ENCODE assay signal across 19 cellular contexts in genomic region chr19:1451916-1452801, GRCh38. TPM values are rescaled to one million over a fixed set of nuclear protein-coding genes. Genes with fewer than 3 reads are reported as not detected.
A peak's percentile ranks its signal among the peaks of the same experiment; 100 is the strongest.
DNase-seq lines count a peak whose midpoint lies in the region; ATAC-seq and TF ChIP-seq lines count a peak whose summit lies in the region.
"Had no signal": no experiment of that assay in that cellular context is flagged by ENCODE, and none has a peak within 500 bp of the region (broad histone marks: within the 10 kb centered on the region; RNA-seq: fewer than 3 reads in every experiment).

No MANE protein-coding gene starts in this region.

- H3K36me3 Mint-ChIP-seq in WTC11 = no peaks in the 10 kb centered on the region
- H3K36me3 Mint-ChIP-seq in activated naive CD4-positive, alpha-beta T cell treated with anti-CD3 and anti-CD28 coated beads for 36 hours (ENCODE audit: low read depth) = no peaks in the 10 kb centered on the region
- H3K36me3 Mint-ChIP-seq: activated CD8-positive, alpha-beta memory T cell treated with anti-CD3 and anti-CD28 coated beads, Interleukin-2, amount 10 ng/mL, durations not matched to agents 7 days and 5 days; CD8-positive, alpha-beta memory T cell had no signal

- no peak overlapping the region for H3K27ac Mint-ChIP-seq in WTC11
- no peak overlapping the region for H3K27ac Mint-ChIP-seq in activated naive CD4-positive, alpha-beta T cell treated with anti-CD3 and anti-CD28 coated beads for 36 hours
- H3K27ac Mint-ChIP-seq: activated CD8-positive, alpha-beta memory T cell treated with anti-CD3 and anti-CD28 coated beads, Interleukin-2, amount 10 ng/mL, durations not matched to agents 7 days and 5 days had no signal

- DNase-seq in WTC11 (ENCODE audit: low spot score) (peak; percentile 61), head of caudate nucleus (peak; percentile 63 to 94 (median 82)), nucleus accumbens (lab: John Stamatoyannopoulos, UW) (peak in 53 of 56 donors; percentile 19 to 86 (median 72)), NOMO-1 treated with dmso at 0.1 percent for 144 hours (lab: John Stamatoyannopoulos, UW; ENCODE audit: unreplicated experiment) (no peak)
- no peak for DNase-seq in activated naive CD4-positive, alpha-beta T cell treated with Interleukin-2 at 50 U/mL for 16 hours
- DNase-seq in activated naive CD4-positive, alpha-beta T cell treated with anti-CD3 and anti-CD28 coated beads for 36 hours = no peak
- no peak for DNase-seq in activated T-cell treated with anti-CD3 and anti-CD28 coated beads, Interleukin-2, amount 50 U/mL, for 48 hours
- DNase-seq: activated CD4-positive, alpha-beta T cell treated with anti-CD3 and anti-CD28 coated beads for 1 hour; activated CD8-positive, alpha-beta memory T cell treated with anti-CD3 and anti-CD28 coated beads, Interleukin-2, amount 10 ng/mL, durations not matched to agents 7 days and 5 days; adrenal gland; CD8-positive, alpha-beta memory T cell; kidney glomerular epithelial cell; NCI-H2081 treated with DMSO at 0.1 percent for 48 hours; NCI-H526; stimulated activated CD4-positive, alpha-beta T cell treated with anti-CD3 and anti-CD28 coated beads, Interleukin-4, amount 100 ng/mL, for 1 hour had no signal

- H3K4me3 Mint-ChIP-seq in WTC11 = no peak overlapping the region
- H3K4me3 Mint-ChIP-seq in activated naive CD4-positive, alpha-beta T cell treated with anti-CD3 and anti-CD28 coated beads for 36 hours = no peak overlapping the region
- H3K4me3 Mint-ChIP-seq: activated CD8-positive, alpha-beta memory T cell treated with anti-CD3 and anti-CD28 coated beads, Interleukin-2, amount 10 ng/mL, durations not matched to agents 7 days and 5 days; CD8-positive, alpha-beta memory T cell had no signal

- POLR2A ChIA-PET in HEK293 (lab: Yijun Ruan, JAX) (interaction anchor here (2.1 kb wide), 1 partner anchor 10 kb away, joined by 10 read pairs; no protein-coding TSS in a partner anchor), WTC11 (lab: Charles Lee) (interaction anchor here (0.7 to 1.3 kb wide), 4 partner anchors 8 to 36 kb away, joined by 3 to 8 read pairs (median 4); no protein-coding TSS in a partner anchor)

- H3K36me3 ChIP-seq in HEK293 (ENCODE audit: control insufficient read depth in 2 of 2, insufficient read depth in 1 of 2, low read length in 2 of 2) = no peaks in the 10 kb centered on the region
- H3K36me3 ChIP-seq: adrenal gland had no signal

- H3K4me1 Mint-ChIP-seq in WTC11 = peaks cover 5% of the 10 kb centered on the region; the same call in 1 of the 2 replicates
- peaks cover 13% of the 10 kb centered on the region for H3K4me1 Mint-ChIP-seq in activated naive CD4-positive, alpha-beta T cell treated with anti-CD3 and anti-CD28 coated beads for 36 hours (ENCODE audit: low read depth)

- H3K27ac ChIP-seq in HEK293 (ENCODE audit: extremely low read depth, low read depth, low read length) = no peak overlapping the region
- H3K27ac ChIP-seq: HL-60, skin epidermis had no signal

- H3K4me3 ChIP-seq in HEK293 (ENCODE audit: low read depth, low read length) = no peak overlapping the region
- H3K4me3 ChIP-seq: adrenal gland, skin epidermis had no signal

- peaks cover 69% of the 10 kb centered on the region for H3K27me3 Mint-ChIP-seq in WTC11 (ENCODE audit: low read depth)
- H3K27me3 Mint-ChIP-seq in activated naive CD4-positive, alpha-beta T cell treated with anti-CD3 and anti-CD28 coated beads for 36 hours (ENCODE audit: low read depth) = peaks cover 58% of the 10 kb centered on the region

- H3K4me1 ChIP-seq in HEK293 (ENCODE audit: control insufficient read depth, insufficient read depth, low read length) = no peaks in the 10 kb centered on the region
- H3K4me1 ChIP-seq: adrenal gland had no signal

- intact Hi-C loops in head of caudate nucleus (cut with DNase I) = no loop called here
- intact Hi-C loops in activated naive CD4-positive, alpha-beta T cell treated with anti-CD3 and anti-CD28 coated beads for 36 hours (cut with micrococcal nuclease) = no loop called here

- no peaks in the 10 kb centered on the region for H3K9me3 ChIP-seq in HEK293 (ENCODE audit: control insufficient read depth, insufficient read depth, low read depth, low read length)
- H3K9me3 ChIP-seq: adrenal gland had no signal

- ATAC-seq in WTC11 = no peak
- ATAC-seq: activated CD8-positive, alpha-beta memory T cell treated with anti-CD3 and anti-CD28 coated beads, Interleukin-2, amount 10 ng/mL, durations not matched to agents 7 days and 5 days; Panc1 had no signal

- no peaks in the 10 kb centered on the region for H3K9me3 Mint-ChIP-seq in WTC11
- H3K9me3 Mint-ChIP-seq in activated naive CD4-positive, alpha-beta T cell treated with anti-CD3 and anti-CD28 coated beads for 36 hours = no peaks in the 10 kb centered on the region

- CTCF ChIA-PET in HEK293 (lab: Yijun Ruan, JAX) (interaction anchor here (0.6 kb wide), 1 partner anchor 172 kb away, joined by 4 read pairs; no protein-coding TSS in a partner anchor), WTC11 (lab: Charles Lee) (interaction anchor here (1.0 to 1.5 kb wide), 4 partner anchors 14 to 94 kb away, joined by 3 to 7 read pairs (median 4); partner anchors contain the start of genes PCSK4 and REEP6)
- CTCF ChIA-PET in activated naive CD4-positive, alpha-beta T cell treated with anti-CD3 and anti-CD28 coated beads for 36 hours (lab: Charles Lee) = no interaction called here

- TF ChIP-seq CTCF in HEK293 (tag by site-specific recombination; IDR thresholded peaks at IDR 0.05) (no peak), WTC11 (IDR thresholded peaks at IDR 0.05) (no peak)

TF ChIP-seq in HEK293, 187 proteins besides CTCF, POLR2A, EP300 and RAD21:
- TF ChIP-seq ZNF140 (tag by site-specific recombination; IDR thresholded peaks at IDR 0.05) = no peak
- peak; percentile 9; the same call in 1 of the 2 replicates for TF ChIP-seq BCL11A (tag by site-specific recombination; IDR thresholded peaks at IDR 0.05; ENCODE audit: low read depth)
- 0 out of 2 replicates have a peak, but pooled peaks have one; percentile 49 for TF ChIP-seq ZBTB7A (tag by site-specific recombination; IDR thresholded peaks at IDR 0.05; ENCODE audit: low read depth)
TF ChIP-seq in HEK293: peak in this region for 2.

TF ChIP-seq in WTC11, 78 proteins besides CTCF, POLR2A, EP300 and RAD21:
- TF ChIP-seq ZNF263 (CRISPR knock-in tag; IDR thresholded peaks at IDR 0.05; ENCODE audit: low read depth) (peak; percentile 92), ZNF671 (CRISPR knock-in tag; IDR thresholded peaks at IDR 0.05) (no peak), ZNF219 (CRISPR knock-in tag; IDR thresholded peaks at IDR 0.05; ENCODE audit: borderline replicate concordance) (no peak), CREM (CRISPR knock-in tag; IDR thresholded peaks at IDR 0.05) (no peak)

RNA-seq across cellular contexts. Expression of gene APC2, which starts 2.2 kb away (rescaled TPM):
- 1.0 to 1.4 TPM (median 1.1 TPM) in 3 replicates for total RNA-seq in WTC11 (2021)
- total RNA-seq in activated naive CD4-positive, alpha-beta T cell treated with anti-CD3 and anti-CD28 coated beads for 36 hours = under 1 TPM; 0.07 to 0.12 TPM

RNA-seq across cellular contexts. Expression of gene RPS15, which starts 14.0 kb away (rescaled TPM):
- 1,932 to 2,169 TPM (median 2,158 TPM) in 3 replicates for total RNA-seq in WTC11 (2021)
- 1,000 to 10,000 TPM; 1,902 to 1,906 TPM for total RNA-seq in activated naive CD4-positive, alpha-beta T cell treated with anti-CD3 and anti-CD28 coated beads for 36 hours

RNA-seq across cellular contexts. Expression of gene C19orf25, which starts 26.9 kb away (rescaled TPM):
- total RNA-seq in WTC11 (2021) = 56.5 to 65.7 TPM (median 60.4 TPM) in 3 replicates
- total RNA-seq in activated naive CD4-positive, alpha-beta T cell treated with anti-CD3 and anti-CD28 coated beads for 36 hours = 10 to 100 TPM; 17.5 to 20.8 TPM

RNA-seq across cellular contexts. Expression of gene PCSK4, which starts 38.0 kb away (rescaled TPM):
- total RNA-seq in WTC11 (2021) = 18.6 to 22.4 TPM (median 21.5 TPM) in 3 replicates
- total RNA-seq in activated naive CD4-positive, alpha-beta T cell treated with anti-CD3 and anti-CD28 coated beads for 36 hours = 1 to 10 TPM; 1.5 to 1.7 TPM

RNA-seq across cellular contexts. Expression of gene REEP6, which starts 38.8 kb away (rescaled TPM):
- 17.0 to 19.5 TPM (median 19.1 TPM) in 3 replicates for total RNA-seq in WTC11 (2021)
- total RNA-seq in activated naive CD4-positive, alpha-beta T cell treated with anti-CD3 and anti-CD28 coated beads for 36 hours = 1 to 10 TPM; 1.3 to 1.6 TPM

Comparison
In these comparisons a context has a peak if more than half of its experiments do, and no peak if none do; other contexts are left out.
1. DNase-seq: peak in WTC11 (single experiment), head of caudate nucleus (42 of 42) and nucleus accumbens (53 of 56); none in activated naive CD4-positive, alpha-beta T cell treated with Interleukin-2 at 50 U/mL for 16 hours (single experiment), NOMO-1 treated with dmso at 0.1 percent for 144 hours (single experiment), activated naive CD4-positive, alpha-beta T cell treated with anti-CD3 and anti-CD28 coated beads for 36 hours (single experiment) and activated T-cell treated with anti-CD3 and anti-CD28 coated beads, Interleukin-2, amount 50 U/mL, for 48 hours (0 of 2).